12 cellular contexts compared by ENCODE assay signal in genomic region chr15:88624971-88625290, GRCh38. TPM values are rescaled to one million over a fixed set of nuclear protein-coding genes. Genes with fewer than 3 reads are reported as not detected.
A peak's percentile ranks its signal among the peaks of the same experiment; 100 is the strongest.
DNase-seq lines count a peak whose midpoint lies in the region; ATAC-seq, FAIRE-seq and TF ChIP-seq lines count a peak whose summit lies in the region.
"Had no signal": no experiment of that assay in that cellular context is flagged by ENCODE, and none has a peak within 500 bp of the region (broad histone marks: within the 10 kb centered on the region; RNA-seq: fewer than 3 reads in every experiment).

No MANE protein-coding gene starts in this region.

- H3K27ac Mint-ChIP-seq in activated T-cell treated with anti-CD3 and anti-CD28 coated beads, Interleukin-2, amount 50 U/mL, for 72 hours = peak overlapping the region; percentile 99
- peak overlapping the region; percentile 97 for H3K27ac Mint-ChIP-seq in activated naive CD8-positive, alpha-beta T cell

- peaks cover 67% of the 10 kb centered on the region for H3K4me1 ChIP-seq in HepG2 (ENCODE audit: insufficient read depth, low read length)
- H3K4me1 ChIP-seq in upper lobe of left lung = peaks cover 31 to 64% (median 43%) of the 10 kb centered on the region in 4 donors

- no peak for ATAC-seq in activated T-cell treated with anti-CD3 and anti-CD28 coated beads, Interleukin-2, amount 50 U/mL, for 72 hours (replicated peaks in 1 of 2)
- ATAC-seq in HepG2 (no peak), upper lobe of left lung (ENCODE audit: low FRiP score in 2 of 2) (no peak)
- ATAC-seq: HCT116, K562 had no signal

- in situ Hi-C loops in HepG2 (cut with HindIII; ENCODE audit: extremely low pct_ligation_motif_present, low pct_unique_long_range_greater_than_20kb) = no loop called here

- DNase-seq in activated T-cell treated with anti-CD3 and anti-CD28 coated beads, Interleukin-2, amount 50 U/mL, for 72 hours = no peak
- DNase-seq in activated T-cell treated with anti-CD3 and anti-CD28 coated beads, Interleukin-2, amount 50 U/mL, for 48 hours = no peak
- DNase-seq in HepG2 (ENCODE audit: low spot score) = no peak
- no peak for DNase-seq in upper lobe of left lung
- no peak for DNase-seq in NCI-H146 treated with DMSO at 0.1 percent for 48 hours (lab: John Stamatoyannopoulos, UW; ENCODE audit: unreplicated experiment)
- no peak for DNase-seq in stimulated activated CD4-positive, alpha-beta T cell treated with anti-CD3 and anti-CD28 coated beads, Interleukin-12 subunit alpha, Interleukin-12 subunit beta, amount 100 ng/mL, for 4 hours
- DNase-seq in SHP77 (lab: John Stamatoyannopoulos, UW) = no peak
- DNase-seq: nephron progenitor cell had no signal

- H3K27ac ChIP-seq in HepG2 (ENCODE audit: extremely low read length, insufficient read depth, low read length) (peak overlapping the region; percentile 55), upper lobe of left lung (peak overlapping the region in 3 of 4 donors; percentile 48 to 75 (median 55))

- POLR2A ChIA-PET in HepG2 (lab: Yijun Ruan, JAX) = interaction anchor here (2.2 to 2.7 kb wide), 3 partner anchors 8 to 11 kb away, joined by 9 to 19 read pairs (median 10); no protein-coding TSS in a partner anchor

- CTCF ChIA-PET in HepG2 (lab: Yijun Ruan, JAX; ENCODE audit: low intra/inter-chr PET ratio, low total read pairs) = interaction anchor here (1.0 to 1.7 kb wide), 2 partner anchors 77 to 210 kb away, joined by 3 to 5 read pairs; no protein-coding TSS in a partner anchor

- TF ChIP-seq POLR2A in HepG2 (IDR thresholded peaks at IDR 0.05; ENCODE audit: insufficient read depth in 1 of 2, low read depth in 2 of 2, low read length in 2 of 2) = no peak
- TF ChIP-seq POLR2A in upper lobe of left lung (IDR thresholded peaks at IDR 0.05) = no peak

- H3K9ac ChIP-seq in HepG2 (ENCODE audit: insufficient read depth, low read depth, low read length) = no peak overlapping the region; the same call in 1 of the 2 replicates

- H3K4me3 Mint-ChIP-seq in activated T-cell treated with anti-CD3 and anti-CD28 coated beads, Interleukin-2, amount 50 U/mL, for 72 hours = peak overlapping the region; percentile 91 to 99
- H3K4me3 Mint-ChIP-seq in activated naive CD8-positive, alpha-beta T cell = peak overlapping the region; percentile 98

- H3K27me3 ChIP-seq in HepG2 (ENCODE audit: control insufficient read depth in 1 of 2, insufficient read depth in 2 of 2, low read length in 2 of 2) (no peaks in the 10 kb centered on the region), upper lobe of left lung (no peaks in the 10 kb centered on the region)

- H3K36me3 ChIP-seq in HepG2 (replicated peaks in 1 of 2; ENCODE audit: control insufficient read depth in 1 of 2, insufficient read depth in 2 of 2, low read length in 2 of 2) (peaks cover 23 to 52% of the 10 kb centered on the region in 2 experiments), upper lobe of left lung (peaks cover 0 to 33% (median 15%) of the 10 kb centered on the region in 4 donors)

- H3K79me2 ChIP-seq in HepG2 (ENCODE audit: insufficient read depth, low read length) = peaks cover 78% of the 10 kb centered on the region

- BruUV-seq in HepG2 (replicated peaks; lab: Mats Ljungman, UMichigan) = no TSS peak

- H3K36me3 Mint-ChIP-seq in activated T-cell treated with anti-CD3 and anti-CD28 coated beads, Interleukin-2, amount 50 U/mL, for 72 hours (ENCODE audit: insufficient read depth in 2 of 2) = peaks cover 23 to 51% of the 10 kb centered on the region in 2 donors
- peaks cover 18% of the 10 kb centered on the region for H3K36me3 Mint-ChIP-seq in activated naive CD8-positive, alpha-beta T cell

- H3K27me3 Mint-ChIP-seq in activated T-cell treated with anti-CD3 and anti-CD28 coated beads, Interleukin-2, amount 50 U/mL, for 72 hours (ENCODE audit: low read depth) = peaks cover 3% of the 10 kb centered on the region
- H3K27me3 Mint-ChIP-seq in activated naive CD8-positive, alpha-beta T cell = no peaks in the 10 kb centered on the region

- TF ChIP-seq RAD21 in HepG2 (CRISPR knock-in tag; IDR thresholded peaks at IDR 0.05) = no peak

- H3K4me2 ChIP-seq in HepG2 (ENCODE audit: low read depth, low read length) = peak overlapping the region; percentile 84

- 75% methylated on average over 7 of the region's 7 CpGs for WGBS in HepG2 (ENCODE audit: low lambda C conversion rate)
- WGBS in upper lobe of left lung, 2 donors = 67 to 77% methylated on average over 7 of the region's 7 CpGs

- intact Hi-C loops in HepG2 (cut with micrococcal nuclease; ENCODE audit: unreplicated experiment) = loop anchor here (1.0 to 10.0 kb wide), 2 partner anchors 76 to 210 kb away; no protein-coding TSS in a partner anchor

- TF ChIP-seq CTCF in HepG2 (CRISPR knock-in tag; IDR thresholded peaks at IDR 0.05) (no peak), upper lobe of left lung (IDR thresholded peaks at IDR 0.05) (no peak)

- H3K4me3 ChIP-seq in HepG2 (replicated peaks in 1 of 3; ENCODE audit: insufficient read depth in 1 of 3, low read depth in 2 of 3, low read length in 3 of 3) = peak overlapping the region in 1 of 3 experiments; percentile 87; a peak in 2 of 6 replicates
- peak overlapping the region in 1 of 4 donors; percentile 21 for H3K4me3 ChIP-seq in upper lobe of left lung
- H3K4me3 ChIP-seq: K562 had no signal

- TF ChIP-seq EP300 in HepG2 (IDR thresholded peaks at IDR 0.05; ENCODE audit: low read depth in 2 of 2, low read length in 2 of 2) (no peak), HepG2 (CRISPR knock-in tag; IDR thresholded peaks at IDR 0.05; ENCODE audit: borderline replicate concordance) (no peak), upper lobe of left lung (IDR thresholded peaks at IDR 0.05) (no peak)

- H3K9me3 ChIP-seq in HepG2 (ENCODE audit: low read length) = no peaks in the 10 kb centered on the region
- H3K9me3 ChIP-seq in upper lobe of left lung = no peaks in the 10 kb centered on the region

- H2AFZ ChIP-seq in HepG2 (ENCODE audit: low read length) = no peak overlapping the region

- H4K20me1 ChIP-seq in HepG2 (ENCODE audit: insufficient read depth, low read length) = peaks cover 65% of the 10 kb centered on the region

- H3K9me3 Mint-ChIP-seq in activated T-cell treated with anti-CD3 and anti-CD28 coated beads, Interleukin-2, amount 50 U/mL, for 72 hours = no peaks in the 10 kb centered on the region
- H3K9me3 Mint-ChIP-seq in activated naive CD8-positive, alpha-beta T cell (ENCODE audit: low read depth) = no peaks in the 10 kb centered on the region
- H3K9me3 Mint-ChIP-seq: nephron progenitor cell had no signal

- H3K4me1 Mint-ChIP-seq in activated T-cell treated with anti-CD3 and anti-CD28 coated beads, Interleukin-2, amount 50 U/mL, for 72 hours (ENCODE audit: low read depth) = peaks cover 89% of the 10 kb centered on the region
- H3K4me1 Mint-ChIP-seq in activated naive CD8-positive, alpha-beta T cell (ENCODE audit: low read depth) = peaks cover 67% of the 10 kb centered on the region

- no peak for FAIRE-seq in HepG2 (lab: Jason Lieb, UNC)
- FAIRE-seq: K562, TTC549 had no signal

RNA-seq across cellular contexts. Expression of gene AEN, which starts 3.8 kb away (rescaled TPM):
- 100 to 1,000 TPM in 1 of 2 donors, 10 to 100 TPM in 1; 99.4 to 155 TPM for total RNA-seq in activated T-cell treated with anti-CD3 and anti-CD28 coated beads, Interleukin-2, amount 50 U/mL, for 72 hours
- total RNA-seq in HepG2 (2016; rRNA removed; fragmentation: Illumina TruSeq; extraction: Trizol) (115 and 118 TPM in 2 replicates), upper lobe of left lung (10 to 100 TPM in 5 of 6 donors, 1 to 10 TPM in 1; 7.5 to 37.6 (median 18.4) TPM)
- total RNA-seq in HepG2 (2016; cell fraction: cytosol; rRNA removed; fragmentation: Illumina TruSeq; extraction: Trizol; ENCODE audit: low read depth) = 24.6 and 27.1 TPM in 2 replicates
- total RNA-seq in HepG2 (2016; cell fraction: insoluble cytoplasmic fraction; rRNA removed; fragmentation: Illumina TruSeq; extraction: Trizol) = 110 and 117 TPM in 2 replicates
- total RNA-seq in HepG2 (2016; cell fraction: membrane; rRNA removed; fragmentation: Illumina TruSeq; extraction: Trizol) = 71.0 and 75.9 TPM in 2 replicates
- total RNA-seq in HepG2 (2016; cell fraction: nucleus; rRNA removed; fragmentation: Illumina TruSeq; extraction: Trizol) = 82.3 and 94.1 TPM in 2 replicates
- polyA plus RNA-seq in HepG2 (2011; rRNA removed) = 51.3 and 55.2 TPM in 2 replicates
- polyA plus RNA-seq in HepG2 (2011; cell fraction: cytosol; rRNA removed) = 39.7 and 48.8 TPM in 2 replicates
- 115 and 142 TPM in 2 replicates for polyA plus RNA-seq in HepG2 (2011; cell fraction: nucleus; rRNA removed)
- 26.8 and 40.4 TPM in 2 replicates for polyA plus RNA-seq in HepG2 (2012)
- polyA plus RNA-seq in HepG2 (2016; cell fraction: cytosol; fragmentation: Illumina TruSeq; extraction: Trizol; ENCODE audit: low read depth) = 11.0 and 11.5 TPM in 2 replicates
- 70.1 and 79.0 TPM in 2 replicates for polyA plus RNA-seq in HepG2 (2016; cell fraction: insoluble cytoplasmic fraction; fragmentation: Illumina TruSeq; extraction: Trizol; ENCODE audit: low read depth)
- 28.4 and 28.6 TPM in 2 replicates for polyA plus RNA-seq in HepG2 (2016; cell fraction: membrane; fragmentation: Illumina TruSeq; extraction: Trizol; ENCODE audit: low read depth)
- polyA plus RNA-seq in HepG2 (2016; cell fraction: nucleus; fragmentation: Illumina TruSeq; extraction: Trizol; ENCODE audit: insufficient read depth, low read depth) = 90.9 and 95.3 TPM in 2 replicates
- polyA minus RNA-seq in HepG2 (2011; rRNA and poly(A)+ RNA removed; ENCODE audit: low replicate concordance) = 70.6 and 173 TPM in 2 replicates
- 44.6 and 50.4 TPM in 2 replicates for polyA minus RNA-seq in HepG2 (2011; cell fraction: cytosol; rRNA and poly(A)+ RNA removed)
- polyA minus RNA-seq in HepG2 (2011; cell fraction: nucleus; rRNA and poly(A)+ RNA removed) = 117 and 130 TPM in 2 replicates

RNA-seq across cellular contexts. Expression of gene ISG20, which starts 13.9 kb away (rescaled TPM):
- 100 to 1,000 TPM; 102 to 215 TPM for total RNA-seq in activated T-cell treated with anti-CD3 and anti-CD28 coated beads, Interleukin-2, amount 50 U/mL, for 72 hours
- total RNA-seq in HepG2 (2016; rRNA removed; fragmentation: Illumina TruSeq; extraction: Trizol) = 6.3 and 10.5 TPM in 2 replicates
- total RNA-seq in HepG2 (2016; cell fraction: cytosol; rRNA removed; fragmentation: Illumina TruSeq; extraction: Trizol; ENCODE audit: low read depth) = 2.6 and 5.4 TPM in 2 replicates
- 6.8 and 9.8 TPM in 2 replicates for total RNA-seq in HepG2 (2016; cell fraction: insoluble cytoplasmic fraction; rRNA removed; fragmentation: Illumina TruSeq; extraction: Trizol)
- total RNA-seq in HepG2 (2016; cell fraction: membrane; rRNA removed; fragmentation: Illumina TruSeq; extraction: Trizol) = 4.6 and 7.7 TPM in 2 replicates
- total RNA-seq in HepG2 (2016; cell fraction: nucleus; rRNA removed; fragmentation: Illumina TruSeq; extraction: Trizol) = 2.0 and 3.7 TPM in 2 replicates
- polyA plus RNA-seq in HepG2 (2011; rRNA removed) = 31.5 and 50.8 TPM in 2 replicates
- 31.2 and 32.1 TPM in 2 replicates for polyA plus RNA-seq in HepG2 (2011; cell fraction: cytosol; rRNA removed)
- 14.5 and 18.2 TPM in 2 replicates for polyA plus RNA-seq in HepG2 (2011; cell fraction: nucleus; rRNA removed)
- polyA plus RNA-seq in HepG2 (2012) = 11.6 and 19.0 TPM in 2 replicates
- polyA plus RNA-seq in HepG2 (2016; cell fraction: cytosol; fragmentation: Illumina TruSeq; extraction: Trizol; ENCODE audit: low read depth) = 6.6 and 8.5 TPM in 2 replicates
- 9.0 and 9.8 TPM in 2 replicates for polyA plus RNA-seq in HepG2 (2016; cell fraction: insoluble cytoplasmic fraction; fragmentation: Illumina TruSeq; extraction: Trizol; ENCODE audit: low read depth)
- 5.9 and 6.2 TPM in 2 replicates for polyA plus RNA-seq in HepG2 (2016; cell fraction: membrane; fragmentation: Illumina TruSeq; extraction: Trizol; ENCODE audit: low read depth)
- 5.4 and 6.8 TPM in 2 replicates for polyA plus RNA-seq in HepG2 (2016; cell fraction: nucleus; fragmentation: Illumina TruSeq; extraction: Trizol; ENCODE audit: insufficient read depth, low read depth)
- 3.8 and 11.4 TPM in 2 replicates for polyA minus RNA-seq in HepG2 (2011; rRNA and poly(A)+ RNA removed; ENCODE audit: low replicate concordance)
- polyA minus RNA-seq in HepG2 (2011; cell fraction: cytosol; rRNA and poly(A)+ RNA removed) = 5.5 and 6.9 TPM in 2 replicates
- 8.8 and 9.0 TPM in 2 replicates for polyA minus RNA-seq in HepG2 (2011; cell fraction: nucleus; rRNA and poly(A)+ RNA removed)
- 100 to 1,000 TPM in 1 of 6 donors, 10 to 100 TPM in 5; 41.3 to 119 (median 67.0) TPM for total RNA-seq in upper lobe of left lung
